Comparison of ENCODE assay signal across 9 cellular contexts in genomic region chr18:67695684-67696083, GRCh38.
"Had no signal": no experiment of that assay in that cellular context is flagged by ENCODE, and none has a peak within 500 bp of the region (broad histone marks: within the 10 kb centered on the region; RNA-seq: fewer than 3 reads in every experiment).

No MANE protein-coding gene starts in this region.

- FAIRE-seq: H1, H54, HTR-8/SVneo, K562 had no signal

- H3K4me3 ChIP-seq: GM23338, K562 had no signal

- DNase-seq: H9, HCEC 1CT, IMR-90, KG1 had no signal
